In the genomic region with DNA sequence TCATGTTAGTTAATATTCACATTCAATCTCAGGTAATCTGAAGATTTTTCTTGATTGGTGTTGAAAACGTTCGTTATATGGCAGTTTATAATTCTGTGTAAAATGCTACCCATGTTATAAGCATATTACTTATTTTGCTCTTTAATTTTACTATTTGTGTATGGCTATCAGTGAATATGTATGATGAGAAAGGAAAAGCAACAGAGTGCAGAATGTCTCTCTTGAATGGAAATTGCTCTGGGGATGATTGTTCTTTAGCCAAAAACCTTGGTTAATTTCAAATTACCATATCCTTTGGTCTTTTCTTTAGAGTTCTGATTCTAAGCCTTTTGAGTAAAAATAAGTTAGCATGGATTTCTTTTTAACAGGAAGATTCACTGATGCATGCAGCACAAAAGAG, we compare ENCODE assay signal across 23 cellular contexts.
"Had no signal": no experiment of that assay in that cellular context is flagged by ENCODE, and none has a peak within 500 bp of the region (broad histone marks: within the 10 kb centered on the region; RNA-seq: fewer than 3 reads in every experiment).

No MANE protein-coding gene starts in this region.

- H3K9me3 ChIP-seq: esophagus muscularis mucosa, gastrocnemius medialis, neutrophil, sigmoid colon, suprapubic skin, thyroid gland, upper lobe of left lung, uterus had no signal

- H3K9me3 Mint-ChIP-seq: effector memory CD8-positive, alpha-beta T cell; immature natural killer cell; naive B cell; nephron progenitor cell had no signal

- H3K4me1 ChIP-seq: uterus had no signal

- H3K4me3 ChIP-seq: esophagus muscularis mucosa, gastrocnemius medialis, sigmoid colon, skin epidermis, suprapubic skin, thyroid gland, upper lobe of left lung, uterus had no signal

- ATAC-seq: effector memory CD8-positive, alpha-beta T cell; gastrocnemius medialis; left colon; left ventricle myocardium superior had no signal

- H3K4me1 Mint-ChIP-seq: nephron progenitor cell had no signal

- DNase-seq: cortex of kidney; effector memory CD8-positive, alpha-beta T cell; gastrocnemius medialis; immature natural killer cell; kidney; left colon; left ventricle myocardium superior; mesendoderm; naive B cell; nephron progenitor cell; posterior cingulate gyrus; sigmoid colon; stimulated activated CD4-positive, alpha-beta T cell treated with anti-CD3 and anti-CD28 coated beads, Interleukin-2, amount 100 ng/mL, for 24 hours; stimulated activated CD4-positive, alpha-beta T cell treated with anti-CD3 and anti-CD28 coated beads, Interleukin-4, amount 100 ng/mL, for 4 hours; stimulated activated naive CD4-positive, alpha-beta T cell; thyroid gland; upper lobe of left lung; uterus had no signal

- H3K27ac Mint-ChIP-seq: effector memory CD8-positive, alpha-beta T cell; nephron progenitor cell had no signal

- H3K36me3 Mint-ChIP-seq: immature natural killer cell, naive B cell had no signal

- H3K36me3 ChIP-seq: esophagus muscularis mucosa, gastrocnemius medialis, neutrophil, sigmoid colon, suprapubic skin, thyroid gland, upper lobe of left lung, uterus had no signal

- H3K27ac ChIP-seq: epithelial cell of prostate, esophagus muscularis mucosa, gastrocnemius medialis, neutrophil, sigmoid colon, skin epidermis, suprapubic skin, thyroid gland, upper lobe of left lung, uterus had no signal

- H3K27me3 Mint-ChIP-seq: effector memory CD8-positive, alpha-beta T cell; naive B cell had no signal

- H3K4me3 Mint-ChIP-seq: effector memory CD8-positive, alpha-beta T cell; immature natural killer cell; nephron progenitor cell had no signal

- H3K27me3 ChIP-seq: esophagus muscularis mucosa, gastrocnemius medialis, neutrophil, sigmoid colon, suprapubic skin, thyroid gland, uterus had no signal
